Comparison of ENCODE assay signal across 15 cellular contexts in genomic region chr1:15510611-15511405, GRCh38.
DNase-seq lines count a peak whose midpoint lies in the region; ATAC-seq and TF ChIP-seq lines count a peak whose summit lies in the region.
"Had no signal": no experiment of that assay in that cellular context is flagged by ENCODE, and none has a peak within 500 bp of the region (broad histone marks: within the 10 kb centered on the region; RNA-seq: fewer than 3 reads in every experiment).

No MANE protein-coding gene starts in this region.

- H3K4me3 ChIP-seq in fibroblast of mammary gland (ENCODE audit: control insufficient read depth, low read depth, low read length), result no peak overlapping the region
- H3K4me3 ChIP-seq: testis had no signal

- DNase-seq in activated effector memory CD4-positive, alpha-beta T cell treated with anti-CD3 and anti-CD28 coated beads, Interleukin-2, amount 50 U/mL, for 16 hours, result peak; percentile 19
- no peak for DNase-seq in activated effector memory CD4-positive, alpha-beta T cell treated with Interleukin-2 at 50 U/mL for 16 hours
- peak; percentile 39 for DNase-seq in fibroblast of mammary gland (ENCODE audit: low read depth)
- no peak for DNase-seq in NCI-H345 (lab: John Stamatoyannopoulos, UW)
- DNase-seq in EL, result no peak
- DNase-seq: activated CD8-positive, alpha-beta T cell treated with anti-CD3 and anti-CD28 coated beads for 36 hours; activated T-cell treated with anti-CD3 and anti-CD28 coated beads, Interleukin-2, amount 50 U/mL, for 24 hours; left cardiac atrium; NCI-H1417; NCI-H526; SHP77; small intestine; stimulated activated CD8-positive, alpha-beta memory T cell treated with anti-CD3 and anti-CD28 coated beads, Interleukin-4, amount 100 ng/mL, for 48 hours; testis had no signal

- no peak for ATAC-seq in GM21576 (IDR thresholded peaks at IDR 0.05; ENCODE audit: unreplicated experiment)
- ATAC-seq: activated CD8-positive, alpha-beta T cell treated with anti-CD3 and anti-CD28 coated beads for 36 hours; left cardiac atrium had no signal

- no peak for TF ChIP-seq CTCF in fibroblast of mammary gland (conservative IDR thresholded peaks at IDR 0.05; ENCODE audit: control insufficient read depth, insufficient read depth, low read depth, low read length)

Comparison
In these comparisons a context has a peak if more than half of its experiments do, and no peak if none do; other contexts are left out.
1. DNase-seq: peak in activated effector memory CD4-positive, alpha-beta T cell treated with anti-CD3 and anti-CD28 coated beads, Interleukin-2, amount 50 U/mL, for 16 hours (single experiment) and fibroblast of mammary gland (single experiment); none in activated effector memory CD4-positive, alpha-beta T cell treated with Interleukin-2 at 50 U/mL for 16 hours (single experiment), NCI-H345 (single experiment) and EL (single experiment).